ENCODE assay signal across 13 cellular contexts in genomic region chr10:61963669-61964058, GRCh38.
A peak's percentile ranks its signal among the peaks of the same experiment; 100 is the strongest.
DNase-seq lines count a peak whose midpoint lies in the region; ATAC-seq, FAIRE-seq and TF ChIP-seq lines count a peak whose summit lies in the region.
"Had no signal": no experiment of that assay in that cellular context is flagged by ENCODE, and none has a peak within 500 bp of the region (broad histone marks: within the 10 kb centered on the region; RNA-seq: fewer than 3 reads in every experiment).

No MANE protein-coding gene starts in this region.

- TF ChIP-seq CTCF in mucosa of descending colon (IDR thresholded peaks at IDR 0.05), result no peak

- intact Hi-C loops in mucosa of descending colon (cut with DNase I, micrococcal nuclease), result no loop called here

- H3K27me3 ChIP-seq in BLaER1 treated with 17β-estradiol and CSF1 and Interleukin-3, amounts not matched to agents 10 nM and 100 nM, result no peaks in the 10 kb centered on the region
- H3K27me3 ChIP-seq: pancreas had no signal

- peaks cover 3% of the 10 kb centered on the region for H3K9me3 Mint-ChIP-seq in activated naive CD8-positive, alpha-beta T cell treated with anti-CD3 and anti-CD28 coated beads for 36 hours
- H3K9me3 Mint-ChIP-seq: dendritic cell treated with granulocyte-macrophage colony-stimulating factor and Interleukin-4, amounts not matched to agents 40 ng/mL and 50 ng/mL, for 4 days had no signal

- H3K4me1 ChIP-seq in BLaER1 treated with 17β-estradiol and CSF1 and Interleukin-3, amounts not matched to agents 10 nM and 100 nM, result peaks cover 75 to 100% (median 84%) of the 10 kb centered on the region in 10 experiments
- H3K4me1 ChIP-seq in mucosa of descending colon (ENCODE audit: low read depth), result peaks cover 15% of the 10 kb centered on the region

- H3K27ac Mint-ChIP-seq in activated naive CD8-positive, alpha-beta T cell treated with anti-CD3 and anti-CD28 coated beads for 36 hours, result peak overlapping the region; percentile 1
- H3K27ac Mint-ChIP-seq: dendritic cell treated with granulocyte-macrophage colony-stimulating factor and Interleukin-4, amounts not matched to agents 40 ng/mL and 50 ng/mL, for 4 days had no signal

- H3K27ac ChIP-seq in BLaER1 treated with 17β-estradiol and CSF1 and Interleukin-3, amounts not matched to agents 10 nM and 100 nM, result peak overlapping the region; percentile 64 to 86 (median 79); a peak in 21 of 22 replicates
- H3K27ac ChIP-seq: pancreas, VCaP had no signal

- H3K4me1 Mint-ChIP-seq in activated naive CD8-positive, alpha-beta T cell treated with anti-CD3 and anti-CD28 coated beads for 36 hours, result peaks cover 54% of the 10 kb centered on the region

- H3K4me2 ChIP-seq in BLaER1 treated with 17β-estradiol and CSF1 and Interleukin-3, amounts not matched to agents 10 nM and 100 nM, result peak overlapping the region; percentile 69 to 91 (median 77)

- peaks cover 0 to 33% (median 0%) of the 10 kb centered on the region in 11 experiments; a peak in 2 of 22 replicates for H4K20me1 ChIP-seq in BLaER1 treated with 17β-estradiol and CSF1 and Interleukin-3, amounts not matched to agents 10 nM and 100 nM

- no peaks in the 10 kb centered on the region for H3K27me3 Mint-ChIP-seq in activated naive CD8-positive, alpha-beta T cell treated with anti-CD3 and anti-CD28 coated beads for 36 hours
- H3K27me3 Mint-ChIP-seq: dendritic cell treated with granulocyte-macrophage colony-stimulating factor and Interleukin-4, amounts not matched to agents 40 ng/mL and 50 ng/mL, for 4 days had no signal

- peaks cover 0 to 42% (median 28%) of the 10 kb centered on the region in 11 experiments; a peak in 18 of 22 replicates for H3K9me3 ChIP-seq in BLaER1 treated with 17β-estradiol and CSF1 and Interleukin-3, amounts not matched to agents 10 nM and 100 nM (replicated peaks in 1 of 11)
- H3K9me3 ChIP-seq in mucosa of descending colon, result no peaks in the 10 kb centered on the region
- H3K9me3 ChIP-seq: pancreas had no signal

- DNase-seq in GM18507 (ENCODE audit: extremely low spot score, insufficient read length, low read depth) (no peak), mucosa of descending colon (no peak), DMS153 (lab: John Stamatoyannopoulos, UW) (no peak), NCI-H187 (lab: John Stamatoyannopoulos, UW) (no peak), NCI-H2029 (lab: John Stamatoyannopoulos, UW) (no peak)
- no peak for DNase-seq in activated naive CD8-positive, alpha-beta T cell treated with anti-CD3 and anti-CD28 coated beads for 36 hours
- DNase-seq in activated effector memory CD4-positive, alpha-beta T cell treated with Interleukin-2 at 50 U/mL for 16 hours, result no peak
- DNase-seq: foreskin melanocyte, NCI-H510A treated with DMSO at 0.1 percent for 48 hours, pancreas had no signal

- FAIRE-seq in GM18507 (lab: Jason Lieb, UNC), result peak; percentile 39
- FAIRE-seq: pancreas had no signal

- H3K36me3 Mint-ChIP-seq in activated naive CD8-positive, alpha-beta T cell treated with anti-CD3 and anti-CD28 coated beads for 36 hours, result peaks cover 77% of the 10 kb centered on the region

- H3K4me3 ChIP-seq in BLaER1 treated with 17β-estradiol and CSF1 and Interleukin-3, amounts not matched to agents 10 nM and 100 nM, result peak overlapping the region in 2 of 10 experiments; percentile 13 to 35; a peak in 2 of 20 replicates
- H3K4me3 ChIP-seq in mucosa of descending colon, result no peak overlapping the region
- H3K4me3 ChIP-seq: pancreas had no signal

- H3K9ac ChIP-seq in BLaER1 treated with 17β-estradiol and CSF1 and Interleukin-3, amounts not matched to agents 10 nM and 100 nM, result peak overlapping the region; percentile 39 to 73 (median 59); a peak in 20 of 22 replicates

- peak; percentile 9 for ATAC-seq in mucosa of descending colon
- ATAC-seq: pancreas had no signal

- no peak overlapping the region for H3K4me3 Mint-ChIP-seq in activated naive CD8-positive, alpha-beta T cell treated with anti-CD3 and anti-CD28 coated beads for 36 hours
- H3K4me3 Mint-ChIP-seq: dendritic cell treated with granulocyte-macrophage colony-stimulating factor and Interleukin-4, amounts not matched to agents 40 ng/mL and 50 ng/mL, for 4 days had no signal

- H3K36me3 ChIP-seq in BLaER1 treated with 17β-estradiol and CSF1 and Interleukin-3, amounts not matched to agents 10 nM and 100 nM, result peaks cover 52 to 98% (median 83%) of the 10 kb centered on the region in 11 experiments
- no peaks in the 10 kb centered on the region for H3K36me3 ChIP-seq in mucosa of descending colon (ENCODE audit: low read depth)
- H3K36me3 ChIP-seq: pancreas had no signal
